ENCODE assay signal across 1 cellular context in the genomic region with DNA sequence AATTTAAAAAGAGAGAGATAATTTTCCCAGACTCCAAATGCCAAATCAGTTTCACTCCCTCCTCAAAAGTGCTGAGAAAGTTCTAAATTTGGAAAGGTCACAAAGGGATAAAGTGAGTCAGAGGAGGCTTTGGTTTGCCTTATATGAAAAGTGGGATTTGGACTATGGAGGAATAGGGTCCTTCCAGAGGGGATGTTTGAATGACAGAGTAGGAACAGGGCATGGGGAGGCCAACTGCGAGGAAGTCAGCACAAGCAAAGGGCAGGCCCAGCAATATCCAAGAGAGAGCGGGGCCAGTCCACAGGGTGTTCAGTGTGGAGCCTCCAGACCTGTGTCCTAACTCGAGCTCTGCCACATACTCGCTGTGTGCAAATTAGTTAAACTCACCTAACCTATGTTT.
TF ChIP-seq lines count a peak whose summit lies in the region.

No MANE protein-coding gene starts in this region.

TF ChIP-seq in HepG2, 621 proteins besides CTCF, POLR2A, EP300 and RAD21 (continued from another document):
- TF ChIP-seq, protein P1, sequence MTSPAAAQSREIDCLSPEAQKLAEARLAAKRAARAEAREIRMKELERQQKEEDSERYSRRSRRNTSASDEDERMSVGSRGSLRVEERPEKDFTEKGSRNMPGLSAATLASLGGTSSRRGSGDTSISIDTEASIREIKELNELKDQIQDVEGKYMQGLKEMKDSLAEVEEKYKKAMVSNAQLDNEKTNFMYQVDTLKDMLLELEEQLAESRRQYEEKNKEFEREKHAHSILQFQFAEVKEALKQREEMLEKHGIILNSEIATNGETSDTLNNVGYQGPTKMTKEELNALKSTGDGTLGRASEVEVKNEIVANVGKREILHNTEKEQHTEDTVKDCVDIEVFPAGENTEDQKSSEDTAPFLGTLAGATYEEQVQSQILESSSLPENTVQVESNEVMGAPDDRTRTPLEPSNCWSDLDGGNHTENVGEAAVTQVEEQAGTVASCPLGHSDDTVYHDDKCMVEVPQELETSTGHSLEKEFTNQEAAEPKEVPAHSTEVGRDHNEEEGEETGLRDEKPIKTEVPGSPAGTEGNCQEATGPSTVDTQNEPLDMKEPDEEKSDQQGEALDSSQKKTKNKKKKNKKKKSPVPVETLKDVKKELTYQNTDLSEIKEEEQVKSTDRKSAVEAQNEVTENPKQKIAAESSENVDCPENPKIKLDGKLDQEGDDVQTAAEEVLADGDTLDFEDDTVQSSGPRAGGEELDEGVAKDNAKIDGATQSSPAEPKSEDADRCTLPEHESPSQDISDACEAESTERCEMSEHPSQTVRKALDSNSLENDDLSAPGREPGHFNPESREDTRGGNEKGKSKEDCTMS (CRISPR knock-in tag; conservative IDR thresholded peaks at IDR 0.05): no peak
- TF ChIP-seq NCOA5 (CRISPR knock-in tag; IDR thresholded peaks at IDR 0.05): no peak
- TF ChIP-seq U2AF2 (IDR thresholded peaks at IDR 0.05; ENCODE audit: low read depth, low read length): no peak
- TF ChIP-seq, protein P2, sequence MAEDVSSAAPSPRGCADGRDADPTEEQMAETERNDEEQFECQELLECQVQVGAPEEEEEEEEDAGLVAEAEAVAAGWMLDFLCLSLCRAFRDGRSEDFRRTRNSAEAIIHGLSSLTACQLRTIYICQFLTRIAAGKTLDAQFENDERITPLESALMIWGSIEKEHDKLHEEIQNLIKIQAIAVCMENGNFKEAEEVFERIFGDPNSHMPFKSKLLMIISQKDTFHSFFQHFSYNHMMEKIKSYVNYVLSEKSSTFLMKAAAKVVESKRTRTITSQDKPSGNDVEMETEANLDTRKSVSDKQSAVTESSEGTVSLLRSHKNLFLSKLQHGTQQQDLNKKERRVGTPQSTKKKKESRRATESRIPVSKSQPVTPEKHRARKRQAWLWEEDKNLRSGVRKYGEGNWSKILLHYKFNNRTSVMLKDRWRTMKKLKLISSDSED (CRISPR knock-in tag; IDR thresholded peaks at IDR 0.05): no peak
- no peak for TF ChIP-seq ZNF879 (CRISPR knock-in tag; IDR thresholded peaks at IDR 0.05)
- TF ChIP-seq, protein P3, sequence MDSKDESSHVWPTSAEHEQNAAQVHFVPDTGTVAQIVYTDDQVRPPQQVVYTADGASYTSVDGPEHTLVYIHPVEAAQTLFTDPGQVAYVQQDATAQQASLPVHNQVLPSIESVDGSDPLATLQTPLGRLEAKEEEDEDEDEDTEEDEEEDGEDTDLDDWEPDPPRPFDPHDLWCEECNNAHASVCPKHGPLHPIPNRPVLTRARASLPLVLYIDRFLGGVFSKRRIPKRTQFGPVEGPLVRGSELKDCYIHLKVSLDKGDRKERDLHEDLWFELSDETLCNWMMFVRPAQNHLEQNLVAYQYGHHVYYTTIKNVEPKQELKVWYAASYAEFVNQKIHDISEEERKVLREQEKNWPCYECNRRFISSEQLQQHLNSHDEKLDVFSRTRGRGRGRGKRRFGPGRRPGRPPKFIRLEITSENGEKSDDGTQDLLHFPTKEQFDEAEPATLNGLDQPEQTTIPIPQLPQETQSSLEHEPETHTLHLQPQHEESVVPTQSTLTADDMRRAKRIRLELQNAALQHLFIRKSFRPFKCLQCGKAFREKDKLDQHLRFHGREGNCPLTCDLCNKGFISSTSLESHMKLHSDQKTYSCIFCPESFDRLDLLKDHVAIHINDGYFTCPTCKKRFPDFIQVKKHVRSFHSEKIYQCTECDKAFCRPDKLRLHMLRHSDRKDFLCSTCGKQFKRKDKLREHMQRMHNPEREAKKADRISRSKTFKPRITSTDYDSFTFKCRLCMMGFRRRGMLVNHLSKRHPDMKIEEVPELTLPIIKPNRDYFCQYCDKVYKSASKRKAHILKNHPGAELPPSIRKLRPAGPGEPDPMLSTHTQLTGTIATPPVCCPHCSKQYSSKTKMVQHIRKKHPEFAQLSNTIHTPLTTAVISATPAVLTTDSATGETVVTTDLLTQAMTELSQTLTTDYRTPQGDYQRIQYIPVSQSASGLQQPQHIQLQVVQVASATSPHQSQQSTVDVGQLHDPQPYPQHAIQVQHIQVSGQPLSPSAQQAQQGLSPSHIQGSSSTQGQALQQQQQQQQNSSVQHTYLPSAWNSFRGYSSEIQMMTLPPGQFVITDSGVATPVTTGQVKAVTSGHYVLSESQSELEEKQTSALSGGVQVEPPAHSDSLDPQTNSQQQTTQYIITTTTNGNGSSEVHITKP (CRISPR knock-in tag; IDR thresholded peaks at IDR 0.05; ENCODE audit: low read depth): no peak
- no peak for TF ChIP-seq POGZ (CRISPR knock-in tag; IDR thresholded peaks at IDR 0.05)
- TF ChIP-seq ZNF746 (CRISPR knock-in tag; IDR thresholded peaks at IDR 0.05): no peak
- TF ChIP-seq NFRKB (IDR thresholded peaks at IDR 0.05): no peak
- TF ChIP-seq ZNF460 (CRISPR knock-in tag; IDR thresholded peaks at IDR 0.05; ENCODE audit: borderline replicate concordance): no peak
- TF ChIP-seq ZNF3 (CRISPR knock-in tag; IDR thresholded peaks at IDR 0.05): no peak
- no peak for TF ChIP-seq PRPF4 (IDR thresholded peaks at IDR 0.05; ENCODE audit: low read depth, low read length, poor library complexity, severe bottlenecking)
- TF ChIP-seq MYC (CRISPR knock-in tag; IDR thresholded peaks at IDR 0.05; ENCODE audit: borderline replicate concordance): no peak
- TF ChIP-seq ZNF607 (CRISPR knock-in tag; IDR thresholded peaks at IDR 0.05; ENCODE audit: borderline replicate concordance): no peak
- TF ChIP-seq MYNN (CRISPR knock-in tag; IDR thresholded peaks at IDR 0.05; ENCODE audit: low read depth): no peak
- no peak for TF ChIP-seq RXRB (CRISPR knock-in tag; IDR thresholded peaks at IDR 0.05; ENCODE audit: borderline replicate concordance)
- TF ChIP-seq, protein P4, sequence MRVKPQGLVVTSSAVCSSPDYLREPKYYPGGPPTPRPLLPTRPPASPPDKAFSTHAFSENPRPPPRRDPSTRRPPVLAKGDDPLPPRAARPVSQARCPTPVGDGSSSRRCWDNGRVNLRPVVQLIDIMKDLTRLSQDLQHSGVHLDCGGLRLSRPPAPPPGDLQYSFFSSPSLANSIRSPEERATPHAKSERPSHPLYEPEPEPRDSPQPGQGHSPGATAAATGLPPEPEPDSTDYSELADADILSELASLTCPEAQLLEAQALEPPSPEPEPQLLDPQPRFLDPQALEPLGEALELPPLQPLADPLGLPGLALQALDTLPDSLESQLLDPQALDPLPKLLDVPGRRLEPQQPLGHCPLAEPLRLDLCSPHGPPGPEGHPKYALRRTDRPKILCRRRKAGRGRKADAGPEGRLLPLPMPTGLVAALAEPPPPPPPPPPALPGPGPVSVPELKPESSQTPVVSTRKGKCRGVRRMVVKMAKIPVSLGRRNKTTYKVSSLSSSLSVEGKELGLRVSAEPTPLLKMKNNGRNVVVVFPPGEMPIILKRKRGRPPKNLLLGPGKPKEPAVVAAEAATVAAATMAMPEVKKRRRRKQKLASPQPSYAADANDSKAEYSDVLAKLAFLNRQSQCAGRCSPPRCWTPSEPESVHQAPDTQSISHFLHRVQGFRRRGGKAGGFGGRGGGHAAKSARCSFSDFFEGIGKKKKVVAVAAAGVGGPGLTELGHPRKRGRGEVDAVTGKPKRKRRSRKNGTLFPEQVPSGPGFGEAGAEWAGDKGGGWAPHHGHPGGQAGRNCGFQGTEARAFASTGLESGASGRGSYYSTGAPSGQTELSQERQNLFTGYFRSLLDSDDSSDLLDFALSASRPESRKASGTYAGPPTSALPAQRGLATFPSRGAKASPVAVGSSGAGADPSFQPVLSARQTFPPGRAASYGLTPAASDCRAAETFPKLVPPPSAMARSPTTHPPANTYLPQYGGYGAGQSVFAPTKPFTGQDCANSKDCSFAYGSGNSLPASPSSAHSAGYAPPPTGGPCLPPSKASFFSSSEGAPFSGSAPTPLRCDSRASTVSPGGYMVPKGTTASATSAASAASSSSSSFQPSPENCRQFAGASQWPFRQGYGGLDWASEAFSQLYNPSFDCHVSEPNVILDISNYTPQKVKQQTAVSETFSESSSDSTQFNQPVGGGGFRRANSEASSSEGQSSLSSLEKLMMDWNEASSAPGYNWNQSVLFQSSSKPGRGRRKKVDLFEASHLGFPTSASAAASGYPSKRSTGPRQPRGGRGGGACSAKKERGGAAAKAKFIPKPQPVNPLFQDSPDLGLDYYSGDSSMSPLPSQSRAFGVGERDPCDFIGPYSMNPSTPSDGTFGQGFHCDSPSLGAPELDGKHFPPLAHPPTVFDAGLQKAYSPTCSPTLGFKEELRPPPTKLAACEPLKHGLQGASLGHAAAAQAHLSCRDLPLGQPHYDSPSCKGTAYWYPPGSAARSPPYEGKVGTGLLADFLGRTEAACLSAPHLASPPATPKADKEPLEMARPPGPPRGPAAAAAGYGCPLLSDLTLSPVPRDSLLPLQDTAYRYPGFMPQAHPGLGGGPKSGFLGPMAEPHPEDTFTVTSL (CRISPR knock-in tag; IDR thresholded peaks at IDR 0.05; ENCODE audit: borderline replicate concordance): no peak
